11 cellular contexts compared by ENCODE assay signal in genomic region chr10:23413629-23414089, GRCh38.
DNase-seq lines count a peak whose midpoint lies in the region; ATAC-seq and TF ChIP-seq lines count a peak whose summit lies in the region.
"Had no signal": no experiment of that assay in that cellular context is flagged by ENCODE, and none has a peak within 500 bp of the region (broad histone marks: within the 10 kb centered on the region; RNA-seq: fewer than 3 reads in every experiment).

No MANE protein-coding gene starts in this region.

- ATAC-seq in GM19463 (IDR thresholded peaks at IDR 0.05; ENCODE audit: unreplicated experiment), result peak; percentile 90
- peak; percentile 93 for ATAC-seq in HG03066 (IDR thresholded peaks at IDR 0.05; ENCODE audit: low read depth, unreplicated experiment)

- peak; percentile 13 for DNase-seq in GM10266 (ENCODE audit: extremely low spot score)
- DNase-seq in SKM-1 (lab: John Stamatoyannopoulos, UW; ENCODE audit: unreplicated experiment), result peak; percentile 5
- no peak for DNase-seq in effector CD4-positive, alpha-beta T cell
- no peak for DNase-seq in T1000 (lab: John Stamatoyannopoulos, UW)
- no peak for DNase-seq in stimulated activated CD4-positive, alpha-beta T cell treated with anti-CD3 and anti-CD28 coated beads, Interleukin-1b, Interleukin-23, amount 100 ng/mL, for 48 hours
- no peak for DNase-seq in activated CD4-positive, alpha-beta T cell treated with anti-CD3 and anti-CD28 coated beads, Interleukin-2, amount 50 U/mL, for 48 hours
- DNase-seq: CD4-positive, CD25-positive, alpha-beta regulatory T cell; NCI-H69; testis had no signal

- no peak for TF ChIP-seq CTCF in GM10266 (IDR thresholded peaks at IDR 0.05; ENCODE audit: control insufficient read depth, insufficient read depth, low read depth, missing control alignments)

Comparison
In these comparisons a context has a peak if more than half of its experiments do, and no peak if none do; other contexts are left out.
1. DNase-seq: peak in GM10266 (single experiment) and SKM-1 (single experiment); none in effector CD4-positive, alpha-beta T cell (single experiment), T1000 (single experiment), stimulated activated CD4-positive, alpha-beta T cell treated with anti-CD3 and anti-CD28 coated beads, Interleukin-1b, Interleukin-23, amount 100 ng/mL, for 48 hours (single experiment) and activated CD4-positive, alpha-beta T cell treated with anti-CD3 and anti-CD28 coated beads, Interleukin-2, amount 50 U/mL, for 48 hours (0 of 2).